Comparison of ENCODE assay signal across 18 cellular contexts in the genomic region with DNA sequence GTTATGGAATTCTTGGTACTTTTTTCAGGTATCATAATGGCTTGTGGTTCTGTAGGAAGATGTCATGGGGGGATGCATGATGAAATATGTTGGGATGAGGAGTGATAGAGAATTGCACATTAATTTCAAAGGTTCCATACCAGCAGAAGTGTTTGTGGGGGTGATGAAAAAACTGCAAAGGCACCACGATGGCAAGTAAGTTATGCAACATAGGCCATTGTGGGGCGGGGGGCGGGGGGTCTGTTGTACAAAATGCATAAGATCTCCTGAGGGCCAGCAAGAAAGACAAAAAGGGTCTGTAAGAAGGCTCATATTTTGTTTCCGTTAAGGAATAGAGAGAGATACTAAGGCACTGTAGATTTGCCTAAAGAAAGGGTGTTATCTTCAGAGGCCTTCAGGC. TPM values are rescaled to one million over a fixed set of nuclear protein-coding genes. Genes with fewer than 3 reads are reported as not detected.
DNase-seq lines count a peak whose midpoint lies in the region; ATAC-seq and TF ChIP-seq lines count a peak whose summit lies in the region.
"Had no signal": no experiment of that assay in that cellular context is flagged by ENCODE, and none has a peak within 500 bp of the region (broad histone marks: within the 10 kb centered on the region; RNA-seq: fewer than 3 reads in every experiment).

No MANE protein-coding gene starts in this region.

- H3K4me3 Mint-ChIP-seq in Caco-2 (ENCODE audit: unreplicated experiment) (no peak overlapping the region), endothelial cell (ENCODE audit: unreplicated experiment) (peak overlapping the region; percentile 21)
- no peak overlapping the region for H3K4me3 Mint-ChIP-seq in stimulated activated memory B cell treated with anti-CD40 and anti-IgM and Interleukin-4, amounts not matched to agents 10 μg/mL and 1 μg/mL and 100 μg/mL, for 72 hours
- H3K4me3 Mint-ChIP-seq: CD4-positive, CD25-positive, alpha-beta regulatory T cell; CD8-positive, alpha-beta memory T cell had no signal

- no peak for DNase-seq in Caco-2
- no peak for DNase-seq in Karpas-422
- no peak for DNase-seq in endothelial cell (ENCODE audit: low spot score)
- no peak for DNase-seq in GM19240 (ENCODE audit: insufficient read length, low spot score)
- DNase-seq: BE2C; C1 segment of cervical spinal cord; CD4-positive, CD25-positive, alpha-beta regulatory T cell; CD8-positive, alpha-beta memory T cell; COR-L47; DMS79; GF-D8; GM23248; KG1 had no signal

- H3K4me1 ChIP-seq in Caco-2 (peaks cover 36% of the 10 kb centered on the region), Karpas-422 (ENCODE audit: low read length) (peaks cover 96% of the 10 kb centered on the region)
- H3K4me1 ChIP-seq: BE2C, HAP-1 had no signal

- no peaks in the 10 kb centered on the region for H3K36me3 ChIP-seq in Caco-2 (ENCODE audit: control insufficient read depth, insufficient read depth, low read length)
- 0 out of 2 replicates have a peak, but pooled peaks cover 3% of the 10 kb centered on the region for H3K36me3 ChIP-seq in Karpas-422 (ENCODE audit: insufficient read depth, low read length)
- H3K36me3 ChIP-seq: BE2C, HAP-1 had no signal

- H3K27ac ChIP-seq in Karpas-422 (ENCODE audit: low read length) = peak overlapping the region; percentile 97
- H3K27ac ChIP-seq: GM23248 had no signal

- H4K20me1 ChIP-seq in Karpas-422 (ENCODE audit: insufficient read depth, low read depth, low read length) = peaks cover 12% of the 10 kb centered on the region; the same call in 1 of the 2 replicates

- peak overlapping the region; percentile 73 for H3K4me2 ChIP-seq in Karpas-422 (ENCODE audit: low read depth, low read length, poor library complexity, severe bottlenecking)

- H3K9me2 ChIP-seq in Karpas-422 (replicated peaks; ENCODE audit: insufficient read depth, low read length) = no peaks in the 10 kb centered on the region

- H3K27me3 ChIP-seq in Caco-2 (replicated peaks; ENCODE audit: control insufficient read depth, insufficient read depth, low read length) = no peaks in the 10 kb centered on the region
- no peaks in the 10 kb centered on the region for H3K27me3 ChIP-seq in Karpas-422 (ENCODE audit: low read length)
- H3K27me3 ChIP-seq: BE2C had no signal

- CTCF ChIA-PET in Caco-2 (lab: Charles Lee) = no interaction called here

- H3K9ac ChIP-seq in Karpas-422 (ENCODE audit: low read length) = no peak overlapping the region; the same call in 1 of the 2 replicates
- H3K9ac ChIP-seq: GM23248 had no signal

- no peak overlapping the region for H3K4me3 ChIP-seq in Caco-2 (ENCODE audit: low read depth, low read length)
- no peak overlapping the region; the same call in 1 of the 2 replicates for H3K4me3 ChIP-seq in Karpas-422 (ENCODE audit: low read length)
- H3K4me3 ChIP-seq: GM12878, GM23248, HAP-1 had no signal

- intact Hi-C loops in Caco-2 (cut with micrococcal nuclease; ENCODE audit: unreplicated experiment) = loop anchor here (5.0 kb wide), 1 partner anchor 41 kb away; no protein-coding TSS in a partner anchor

- BruUV-seq in Caco-2 (replicated peaks; lab: Mats Ljungman, UMichigan) = no TSS peak

- no peak overlapping the region for H2AFZ ChIP-seq in Karpas-422 (ENCODE audit: low read length)
- H2AFZ ChIP-seq: GM23248 had no signal

- H3K27me3 Mint-ChIP-seq in Caco-2 (ENCODE audit: insufficient read depth, unreplicated experiment) (no peaks in the 10 kb centered on the region), endothelial cell (ENCODE audit: unreplicated experiment) (peaks cover 4% of the 10 kb centered on the region)
- H3K27me3 Mint-ChIP-seq in stimulated activated memory B cell treated with anti-CD40 and anti-IgM and Interleukin-4, amounts not matched to agents 10 μg/mL and 1 μg/mL and 100 μg/mL, for 72 hours = no peaks in the 10 kb centered on the region

- no peaks in the 10 kb centered on the region for H3K36me3 Mint-ChIP-seq in Caco-2 (ENCODE audit: insufficient read depth, unreplicated experiment)
- H3K36me3 Mint-ChIP-seq in endothelial cell (ENCODE audit: low read depth, unreplicated experiment) = peaks cover 45% of the 10 kb centered on the region
- H3K36me3 Mint-ChIP-seq in stimulated activated memory B cell treated with anti-CD40 and anti-IgM and Interleukin-4, amounts not matched to agents 10 μg/mL and 1 μg/mL and 100 μg/mL, for 72 hours = peaks cover 20% of the 10 kb centered on the region
- H3K36me3 Mint-ChIP-seq: CD4-positive, CD25-positive, alpha-beta regulatory T cell had no signal

- no peak for TF ChIP-seq CTCF in Caco-2 (IDR thresholded peaks at IDR 0.05; ENCODE audit: insufficient read depth in 1 of 2, low read depth in 1 of 2, low read length in 1 of 2, severe bottlenecking in 1 of 2, unreplicated experiment in 1 of 2)
- no peak for TF ChIP-seq CTCF in endothelial cell (IDR thresholded peaks at IDR 0.05; ENCODE audit: unreplicated experiment)

- H3K9me3 ChIP-seq in Caco-2 = no peaks in the 10 kb centered on the region
- no peaks in the 10 kb centered on the region for H3K9me3 ChIP-seq in Karpas-422 (ENCODE audit: low read length)
- H3K9me3 ChIP-seq: BE2C, HAP-1 had no signal

- peaks cover 79% of the 10 kb centered on the region for H3K79me2 ChIP-seq in Karpas-422 (ENCODE audit: low read length)

- POLR2A ChIA-PET in Caco-2 (lab: Charles Lee) = no interaction called here

- H3K27ac Mint-ChIP-seq in Caco-2 (ENCODE audit: unreplicated experiment) (peak overlapping the region; percentile 60), endothelial cell (ENCODE audit: unreplicated experiment) (peak overlapping the region; percentile 9)
- peak overlapping the region; percentile 91 for H3K27ac Mint-ChIP-seq in stimulated activated memory B cell treated with anti-CD40 and anti-IgM and Interleukin-4, amounts not matched to agents 10 μg/mL and 1 μg/mL and 100 μg/mL, for 72 hours
- H3K27ac Mint-ChIP-seq: CD4-positive, CD25-positive, alpha-beta regulatory T cell; CD8-positive, alpha-beta memory T cell had no signal

- no peaks in the 10 kb centered on the region for H3K9me3 Mint-ChIP-seq in Caco-2 (ENCODE audit: unreplicated experiment)
- no peaks in the 10 kb centered on the region for H3K9me3 Mint-ChIP-seq in endothelial cell (ENCODE audit: unreplicated experiment)
- peaks cover 3% of the 10 kb centered on the region for H3K9me3 Mint-ChIP-seq in stimulated activated memory B cell treated with anti-CD40 and anti-IgM and Interleukin-4, amounts not matched to agents 10 μg/mL and 1 μg/mL and 100 μg/mL, for 72 hours
- H3K9me3 Mint-ChIP-seq: CD8-positive, alpha-beta memory T cell had no signal

- ATAC-seq in stimulated activated memory B cell treated with anti-CD40 and anti-IgM and Interleukin-4, amounts not matched to agents 10 μg/mL and 1 μg/mL and 100 μg/mL, for 72 hours = no peak
- ATAC-seq in GM21423 (IDR thresholded peaks at IDR 0.05; ENCODE audit: unreplicated experiment) = no peak
- no peak for ATAC-seq in HG03354 (IDR thresholded peaks at IDR 0.05; ENCODE audit: poor library complexity, severe bottlenecking, unreplicated experiment)
- ATAC-seq: GM12878 had no signal

- H3K4me1 Mint-ChIP-seq in Caco-2 (ENCODE audit: low read depth, unreplicated experiment) = peaks cover 25% of the 10 kb centered on the region
- peaks cover 71% of the 10 kb centered on the region for H3K4me1 Mint-ChIP-seq in endothelial cell (ENCODE audit: unreplicated experiment)
- H3K4me1 Mint-ChIP-seq in stimulated activated memory B cell treated with anti-CD40 and anti-IgM and Interleukin-4, amounts not matched to agents 10 μg/mL and 1 μg/mL and 100 μg/mL, for 72 hours = peaks cover 72% of the 10 kb centered on the region

RNA-seq across cellular contexts. Expression of gene PLEKHG1, which starts 26.2 kb away (rescaled TPM):
- total RNA-seq in Caco-2 (2022) (32.8 and 35.0 TPM in 2 replicates), endothelial cell (ENCODE audit: unreplicated experiment) (135 TPM)
- total RNA-seq in Karpas-422 (2014; rRNA removed; shearing (Covaris generic); ENCODE audit: low replicate concordance) = 69.0 and 92.4 TPM in 2 replicates

Comparison
In these comparisons a context has a peak if more than half of its experiments do, and no peak if none do; other contexts are left out.
1. H3K27ac Mint-ChIP-seq: peak in every context shown above with its lines; median percentile 91 in stimulated activated memory B cell treated with anti-CD40 and anti-IgM and Interleukin-4, amounts not matched to agents 10 μg/mL and 1 μg/mL and 100 μg/mL, for 72 hours; 60 in Caco-2; 9 in endothelial cell.